11 cellular contexts compared by ENCODE assay signal in the genomic region with DNA sequence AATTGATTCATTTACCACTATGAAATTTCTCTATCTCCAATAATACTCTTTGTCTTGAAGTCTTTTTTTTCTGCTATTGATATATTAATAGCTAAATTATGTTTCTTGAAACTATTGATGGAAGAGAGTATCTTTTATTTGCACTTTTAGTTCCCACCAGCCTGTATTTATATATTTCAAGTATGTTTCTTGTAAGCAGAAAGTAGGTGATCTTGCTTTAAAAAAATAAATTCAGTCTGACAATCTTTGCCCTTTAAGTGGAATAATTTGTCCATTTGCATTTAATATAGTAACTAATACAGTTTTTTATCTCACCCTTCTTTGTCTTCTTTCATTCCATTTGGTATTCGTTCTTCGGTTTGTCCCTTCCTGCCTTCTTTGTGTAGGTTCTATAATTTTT.
"Had no signal": no experiment of that assay in that cellular context is flagged by ENCODE, and none has a peak within 500 bp of the region (broad histone marks: within the 10 kb centered on the region; RNA-seq: fewer than 3 reads in every experiment).

No MANE protein-coding gene starts in this region.

- H3K4me2 ChIP-seq: GM23338 had no signal

- H3K27ac Mint-ChIP-seq: GM23338, H9, HFFc6 had no signal

- FAIRE-seq: H1, H54 had no signal

- ATAC-seq: GM23338, HCT116 had no signal

- H2AFZ ChIP-seq: GM23248, GM23338 had no signal

- H3K27ac ChIP-seq: GM23248 had no signal

- H3K9me3 ChIP-seq: HAP-1 had no signal

- H3K36me3 ChIP-seq: HAP-1 had no signal

- H3K4me3 Mint-ChIP-seq: GM23338, H9, HFFc6 had no signal

- H3K4me3 ChIP-seq: GM23248, GM23338, HAP-1 had no signal

- H3K9me3 Mint-ChIP-seq: GM23338, H9, HFFc6 had no signal

- H3K9ac ChIP-seq: GM23248 had no signal

- DNase-seq: GM23248, GOT3, H7, H9, HCEC 1CT, HFFc6 had no signal

- H3K4me1 ChIP-seq: HAP-1 had no signal
